In the genomic region with DNA sequence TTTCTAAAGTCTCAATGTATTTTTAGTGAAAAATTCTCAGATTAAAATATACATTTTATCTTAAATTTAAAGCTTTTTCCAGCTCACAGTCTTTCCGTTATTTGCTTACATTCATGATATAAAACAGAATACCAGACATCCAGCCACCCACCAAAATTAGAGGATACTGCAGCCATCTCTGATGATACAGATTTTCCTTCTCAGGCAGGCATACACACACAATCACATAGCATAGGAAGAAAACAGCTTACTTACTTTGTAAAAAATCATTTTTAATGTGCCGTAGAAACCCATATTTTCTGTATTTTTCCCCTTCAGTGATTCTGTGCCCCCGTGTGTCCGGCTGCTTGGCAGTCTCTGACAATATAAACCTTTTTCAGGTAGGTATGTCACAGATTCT, we compare ENCODE assay signal across 8 cellular contexts.
DNase-seq lines count a peak whose midpoint lies in the region; ATAC-seq, FAIRE-seq and TF ChIP-seq lines count a peak whose summit lies in the region.

No MANE protein-coding gene starts in this region.

- POLR2A ChIA-PET in GM12878 (lab: Charles Lee): interaction anchor here (0.6 to 1.0 kb wide), 2 partner anchors 10 to 1340 kb away, joined by 3 to 4 read pairs; no protein-coding TSS in a partner anchor

- H3K4me3 Mint-ChIP-seq in stimulated activated naive CD8-positive, alpha-beta T cell treated with anti-CD3 and anti-CD28 coated beads, Interleukin-15, Interleukin-2, amounts not matched to agents 100 ng/mL and 50 ng/mL, for 24 hours: peak overlapping the region; percentile 35
- H3K4me3 Mint-ChIP-seq in activated T-cell treated with anti-CD3 and anti-CD28 coated beads, Interleukin-2, amount 50 U/mL, for 24 hours: no peak overlapping the region

- peak overlapping the region; percentile 74 for H3K27ac ChIP-seq in GM12878 (ENCODE audit: control insufficient read depth, insufficient read depth)
- peak overlapping the region; percentile 3 to 55 for H3K27ac ChIP-seq in lung (ENCODE audit: low read depth in 1 of 2, low read length in 1 of 2)
- peak overlapping the region in 1 of 2 donors; percentile 26 for H3K27ac ChIP-seq in aorta (ENCODE audit: low read depth in 1 of 2, low read length in 2 of 2)
- peak overlapping the region in 2 of 4 donors; percentile 27 to 62 for H3K27ac ChIP-seq in Peyer's patch

- H3K79me2 ChIP-seq in GM12878 (ENCODE audit: control insufficient read depth, insufficient read depth, low read length): peaks cover 36% of the 10 kb centered on the region

- TF ChIP-seq CTCF in GM12878 (IDR thresholded peaks at IDR 0.05 in 2 of 3, conservative IDR thresholded peaks at IDR 0.05 in 1 of 3; ENCODE audit: control insufficient read depth in 2 of 3, extremely low read depth in 1 of 3, insufficient read depth in 1 of 3, low read depth in 3 of 3, low read length in 3 of 3): no peak
- TF ChIP-seq CTCF in lung (IDR thresholded peaks at IDR 0.05; ENCODE audit: control extremely low read depth, extremely low read depth): no peak
- no peak for TF ChIP-seq CTCF in Peyer's patch (IDR thresholded peaks at IDR 0.05)

- H3K36me3 ChIP-seq in GM12878 (ENCODE audit: control insufficient read depth in 2 of 2, insufficient read depth in 2 of 2, low read length in 1 of 2) (no peaks in the 10 kb centered on the region), lung (ENCODE audit: control insufficient read depth in 2 of 2, insufficient read depth in 2 of 2, low read length in 2 of 2) (no peaks in the 10 kb centered on the region), aorta (ENCODE audit: control insufficient read depth in 1 of 2, insufficient read depth in 2 of 2, low read length in 1 of 2) (no peaks in the 10 kb centered on the region), Peyer's patch (no peaks in the 10 kb centered on the region)

- H3K4me1 ChIP-seq in GM12878 (ENCODE audit: control insufficient read depth, insufficient read depth, low read length) (no peaks in the 10 kb centered on the region; the same call in 1 of the 2 replicates), lung (ENCODE audit: control insufficient read depth in 2 of 2, insufficient read depth in 2 of 2, low read length in 2 of 2) (no peaks in the 10 kb centered on the region), aorta (ENCODE audit: control insufficient read depth in 1 of 2, insufficient read depth in 2 of 2, low read length in 2 of 2) (peaks cover 0 to 1% of the 10 kb centered on the region in 2 donors), Peyer's patch (no peaks in the 10 kb centered on the region)

- BruUV-seq in GM12878 (replicated peaks; lab: Mats Ljungman, UMichigan): TSS peak; percentile 53

- no peak for DNase-seq in stimulated activated naive CD8-positive, alpha-beta T cell treated with anti-CD3 and anti-CD28 coated beads, Interleukin-15, Interleukin-2, amounts not matched to agents 100 U/mL and 50 U/mL, for 24 hours
- no peak for DNase-seq in GM12878 (ENCODE audit: low read depth, low spot score)
- no peak for DNase-seq in lung (ENCODE audit: low spot score)
- DNase-seq in aorta: no peak
- DNase-seq in activated CD8-positive, alpha-beta memory T cell treated with anti-CD3 and anti-CD28 coated beads for 24 hours: no peak
- DNase-seq in activated T-cell treated with anti-CD3 and anti-CD28 coated beads, Interleukin-2, amount 50 U/mL, for 24 hours: no peak
- no peak for DNase-seq in Peyer's patch

- no peak for TF ChIP-seq RAD21 in GM12878 (IDR thresholded peaks at IDR 0.05; ENCODE audit: insufficient read depth, low read depth, low read length)

- no peaks in the 10 kb centered on the region for H4K20me1 ChIP-seq in GM12878 (ENCODE audit: control insufficient read depth, insufficient read depth)

- no peak overlapping the region for H3K27ac Mint-ChIP-seq in stimulated activated naive CD8-positive, alpha-beta T cell treated with anti-CD3 and anti-CD28 coated beads, Interleukin-15, Interleukin-2, amounts not matched to agents 100 ng/mL and 50 ng/mL, for 24 hours
- no peak overlapping the region for H3K27ac Mint-ChIP-seq in activated T-cell treated with anti-CD3 and anti-CD28 coated beads, Interleukin-2, amount 50 U/mL, for 24 hours

- CTCF ChIA-PET in GM12878 (lab: Yijun Ruan, JAX): interaction anchor here (1.0 to 1.9 kb wide), 5 partner anchors 11 to 151 kb away, joined by 3 to 9 read pairs (median 3); no protein-coding TSS in a partner anchor

- H3K9ac ChIP-seq in GM12878 (ENCODE audit: control insufficient read depth, insufficient read depth, low read length): peak overlapping the region; percentile 57

- peaks cover under 1% of the 10 kb centered on the region for H3K36me3 Mint-ChIP-seq in stimulated activated naive CD8-positive, alpha-beta T cell treated with anti-CD3 and anti-CD28 coated beads, Interleukin-15, Interleukin-2, amounts not matched to agents 100 ng/mL and 50 ng/mL, for 24 hours (ENCODE audit: low read depth)
- peaks cover 2% of the 10 kb centered on the region for H3K36me3 Mint-ChIP-seq in activated T-cell treated with anti-CD3 and anti-CD28 coated beads, Interleukin-2, amount 50 U/mL, for 24 hours (ENCODE audit: low read depth)

- ATAC-seq in stimulated activated naive CD8-positive, alpha-beta T cell treated with anti-CD3 and anti-CD28 coated beads, Interleukin-15, Interleukin-2, amounts not matched to agents 100 U/mL and 50 U/mL, for 24 hours: no peak
- ATAC-seq in GM12878 (peak; percentile 24), lung (ENCODE audit: insufficient read depth, low FRiP score) (no peak), aorta (ENCODE audit: low FRiP score) (peak; percentile 10)

- TF ChIP-seq EP300 in GM12878 (IDR thresholded peaks at IDR 0.05; ENCODE audit: borderline replicate concordance in 1 of 2, control insufficient read depth in 1 of 2, low read depth in 2 of 2, low read length in 2 of 2): no peak

- no peaks in the 10 kb centered on the region for H3K27me3 Mint-ChIP-seq in stimulated activated naive CD8-positive, alpha-beta T cell treated with anti-CD3 and anti-CD28 coated beads, Interleukin-15, Interleukin-2, amounts not matched to agents 100 ng/mL and 50 ng/mL, for 24 hours
- H3K27me3 Mint-ChIP-seq in activated T-cell treated with anti-CD3 and anti-CD28 coated beads, Interleukin-2, amount 50 U/mL, for 24 hours: no peaks in the 10 kb centered on the region

- intact Hi-C loops in GM12878 (cut with micrococcal nuclease; ENCODE audit: unreplicated experiment) (no loop called here), aorta (cut with DNase I) (loop anchor here in 1 of 2 donors (10.0 kb wide), 1 partner anchor 587 kb away; the partner anchor contains the start of gene GATB)

- no peak for TF ChIP-seq POLR2A in GM12878 (IDR thresholded peaks at IDR 0.05; ENCODE audit: low read depth, low read length)
- TF ChIP-seq POLR2A in Peyer's patch (IDR thresholded peaks at IDR 0.05): no peak

- WGBS in GM12878 (ENCODE audit: insufficient coverage, insufficient replicate concordance, low lambda C conversion rate, missing lambda C conversion rate): 97% methylated on average over 4 of the region's 4 CpGs
- 61 to 75% methylated on average over 4 of the region's 4 CpGs for WGBS in lung, 2 donors
- 5 to 8% methylated on average over 4 of the region's 4 CpGs for WGBS in aorta, 2 donors

- H3K27me3 ChIP-seq in GM12878 (replicated peaks in 1 of 2; ENCODE audit: control insufficient read depth in 2 of 2, insufficient read depth in 2 of 2, low read length in 1 of 2) (no peaks in the 10 kb centered on the region), lung (ENCODE audit: control insufficient read depth, insufficient read depth) (no peaks in the 10 kb centered on the region), aorta (ENCODE audit: control insufficient read depth in 1 of 2, insufficient read depth in 2 of 2, low read length in 1 of 2) (no peaks in the 10 kb centered on the region), Peyer's patch (no peaks in the 10 kb centered on the region)

- H3K4me1 Mint-ChIP-seq in stimulated activated naive CD8-positive, alpha-beta T cell treated with anti-CD3 and anti-CD28 coated beads, Interleukin-15, Interleukin-2, amounts not matched to agents 100 ng/mL and 50 ng/mL, for 24 hours (ENCODE audit: low read depth): peaks cover 18% of the 10 kb centered on the region
- peaks cover 23% of the 10 kb centered on the region for H3K4me1 Mint-ChIP-seq in activated T-cell treated with anti-CD3 and anti-CD28 coated beads, Interleukin-2, amount 50 U/mL, for 24 hours (ENCODE audit: low read depth)

- H3K4me2 ChIP-seq in GM12878 (ENCODE audit: control insufficient read depth, insufficient read depth): peak overlapping the region; percentile 79

- in situ Hi-C loops in GM12878 (cut with MboI): no loop called here

- no peaks in the 10 kb centered on the region for H3K9me3 Mint-ChIP-seq in stimulated activated naive CD8-positive, alpha-beta T cell treated with anti-CD3 and anti-CD28 coated beads, Interleukin-15, Interleukin-2, amounts not matched to agents 100 ng/mL and 50 ng/mL, for 24 hours
- no peaks in the 10 kb centered on the region for H3K9me3 Mint-ChIP-seq in activated T-cell treated with anti-CD3 and anti-CD28 coated beads, Interleukin-2, amount 50 U/mL, for 24 hours

- SMC1A ChIA-PET in GM12878 (lab: Charles Lee; ENCODE audit: uncharacterized antibody, unreplicated experiment): interaction anchor here (0.6 to 3.1 kb wide), 11 partner anchors 9 to 383 kb away, joined by 3 to 15 read pairs (median 4); no protein-coding TSS in a partner anchor

- peak overlapping the region; percentile 60 for H2AFZ ChIP-seq in GM12878 (ENCODE audit: control insufficient read depth, low read depth, low read length)

- H3K4me3 ChIP-seq in GM12878 (peak overlapping the region; percentile 64), lung (no peak overlapping the region), aorta (ENCODE audit: low read length in 2 of 2) (peak overlapping the region; percentile 69 to 82), Peyer's patch (peak overlapping the region in 2 of 4 donors; percentile 25 to 39)

- RAD21 ChIA-PET in GM12878 (lab: Charles Lee; ENCODE audit: unreplicated experiment): interaction anchor here (0.9 to 2.9 kb wide), 8 partner anchors 10 to 149 kb away, joined by 3 to 11 read pairs (median 4); no protein-coding TSS in a partner anchor

- FAIRE-seq in GM12878 (lab: Jason Lieb, UNC): no peak

- H3K9me3 ChIP-seq in GM12878 (replicated peaks; ENCODE audit: control insufficient read depth, insufficient read depth, low read length) (no peaks in the 10 kb centered on the region), lung (ENCODE audit: control insufficient read depth in 2 of 2, insufficient read depth in 1 of 2, low read length in 1 of 2) (no peaks in the 10 kb centered on the region), aorta (ENCODE audit: control insufficient read depth, low read length) (no peaks in the 10 kb centered on the region), Peyer's patch (no peaks in the 10 kb centered on the region)

TF ChIP-seq in GM12878, 131 proteins besides CTCF, POLR2A, EP300 and RAD21 (continues in another document):
- TF ChIP-seq, protein P1, sequence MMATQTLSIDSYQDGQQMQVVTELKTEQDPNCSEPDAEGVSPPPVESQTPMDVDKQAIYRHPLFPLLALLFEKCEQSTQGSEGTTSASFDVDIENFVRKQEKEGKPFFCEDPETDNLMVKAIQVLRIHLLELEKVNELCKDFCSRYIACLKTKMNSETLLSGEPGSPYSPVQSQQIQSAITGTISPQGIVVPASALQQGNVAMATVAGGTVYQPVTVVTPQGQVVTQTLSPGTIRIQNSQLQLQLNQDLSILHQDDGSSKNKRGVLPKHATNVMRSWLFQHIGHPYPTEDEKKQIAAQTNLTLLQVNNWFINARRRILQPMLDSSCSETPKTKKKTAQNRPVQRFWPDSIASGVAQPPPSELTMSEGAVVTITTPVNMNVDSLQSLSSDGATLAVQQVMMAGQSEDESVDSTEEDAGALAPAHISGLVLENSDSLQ (IDR thresholded peaks at IDR 0.05): no peak

Comparison
In these comparisons a context has a peak if more than half of its experiments do, and no peak if none do; other contexts are left out.
1. ATAC-seq: peak in GM12878 (single experiment) and aorta (single experiment); none in stimulated activated naive CD8-positive, alpha-beta T cell treated with anti-CD3 and anti-CD28 coated beads, Interleukin-15, Interleukin-2, amounts not matched to agents 100 U/mL and 50 U/mL, for 24 hours (single experiment) and lung (single experiment).